Comparison of ENCODE assay signal across 1 cellular context in genomic region chr6:28489366-28490190, GRCh38.
TF ChIP-seq lines count a peak whose summit lies in the region.

No MANE protein-coding gene starts in this region.

TF ChIP-seq in HepG2, 621 proteins besides CTCF, POLR2A, EP300 and RAD21 (continued from another document and continues in another):
- TF ChIP-seq LCORL (IDR thresholded peaks at IDR 0.05) (no peak), LCORL (CRISPR knock-in tag; IDR thresholded peaks at IDR 0.05) (peak; percentile 42; the same call in 1 of the 2 replicates), SALL2 (CRISPR knock-in tag; IDR thresholded peaks at IDR 0.05) (0 out of 2 replicates have a peak, but pooled peaks have one; percentile 32), ZFY (CRISPR knock-in tag; IDR thresholded peaks at IDR 0.05) (peak; percentile 61), ZFP36 (IDR thresholded peaks at IDR 0.05; ENCODE audit: borderline replicate concordance, low read depth, low read length, partially characterized antibody) (no peak), ASH2L (IDR thresholded peaks at IDR 0.05; ENCODE audit: insufficient read length, low read depth, low read length) (peak; percentile 30), UBTF (CRISPR knock-in tag; IDR thresholded peaks at IDR 0.05) (peak; percentile 74), ISL2 (CRISPR knock-in tag; IDR thresholded peaks at IDR 0.05) (0 out of 2 replicates have a peak, but pooled peaks have one; percentile 19), HOXA5 (CRISPR knock-in tag; IDR thresholded peaks at IDR 0.05) (no peak), ZNF367 (CRISPR knock-in tag; IDR thresholded peaks at IDR 0.05; ENCODE audit: borderline replicate concordance) (no peak), ZNF512B (CRISPR knock-in tag; IDR thresholded peaks at IDR 0.05; ENCODE audit: borderline replicate concordance) (peak; percentile 20; the same call in 1 of the 2 replicates), ZMAT5 (CRISPR knock-in tag; IDR thresholded peaks at IDR 0.05; ENCODE audit: borderline replicate concordance, low read depth) (no peak), CEBPB (IDR thresholded peaks at IDR 0.05; ENCODE audit: borderline replicate concordance, low read depth, low read length) (no peak), USF2 (IDR thresholded peaks at IDR 0.05; ENCODE audit: low read depth, low read length) (0 out of 2 replicates have a peak, but pooled peaks have one; percentile 23), USF2 (CRISPR knock-in tag; IDR thresholded peaks at IDR 0.05; ENCODE audit: borderline replicate concordance) (peak; percentile 61; the same call in 1 of the 2 replicates), ZNF580 (CRISPR knock-in tag; IDR thresholded peaks at IDR 0.05; ENCODE audit: borderline replicate concordance, low read depth) (0 out of 2 replicates have a peak, but pooled peaks have one; percentile 7), ZNF296 (CRISPR knock-in tag; conservative IDR thresholded peaks at IDR 0.05) (no peak), ZNF503 (CRISPR knock-in tag; IDR thresholded peaks at IDR 0.05) (0 out of 2 replicates have a peak, but pooled peaks have one; percentile 37), MED1 (CRISPR knock-in tag; IDR thresholded peaks at IDR 0.05) (peak; percentile 24; the same call in 1 of the 2 replicates), KMT2A (CRISPR knock-in tag; IDR thresholded peaks at IDR 0.05) (0 out of 2 replicates have a peak, but pooled peaks have one; percentile 24), IKZF5 (CRISPR knock-in tag; IDR thresholded peaks at IDR 0.05) (no peak), MTF2 (CRISPR knock-in tag; IDR thresholded peaks at IDR 0.05; ENCODE audit: borderline replicate concordance) (peak; percentile 64; the same call in 1 of the 2 replicates), CBX2 (IDR thresholded peaks at IDR 0.05; ENCODE audit: low read depth, low read length) (no peak), CBX2 (CRISPR knock-in tag; IDR thresholded peaks at IDR 0.05; ENCODE audit: low read depth) (0 out of 2 replicates have a peak, but pooled peaks have one; percentile 17), ESRRA (CRISPR knock-in tag; IDR thresholded peaks at IDR 0.05; ENCODE audit: low read depth) (no peak), DMAP1 (CRISPR knock-in tag; IDR thresholded peaks at IDR 0.05) (no peak), HMGXB4 (CRISPR knock-in tag; IDR thresholded peaks at IDR 0.05; ENCODE audit: borderline replicate concordance in 1 of 2, low read depth in 1 of 2) (peak in 1 of 2 experiments; percentile 14; a peak in 1 of 4 replicates), ZFP90 (CRISPR knock-in tag; IDR thresholded peaks at IDR 0.05; ENCODE audit: borderline replicate concordance) (0 out of 2 replicates have a peak, but pooled peaks have one; percentile 41), ZNF777 (CRISPR knock-in tag; IDR thresholded peaks at IDR 0.05) (0 out of 2 replicates have a peak, but pooled peaks have one; percentile 23), PITX1 (CRISPR knock-in tag; IDR thresholded peaks at IDR 0.05) (0 out of 2 replicates have a peak, but pooled peaks have one; percentile 20), AGO1 (IDR thresholded peaks at IDR 0.05; ENCODE audit: low read depth, low read length, poor library complexity, severe bottlenecking) (peak; percentile 39), DNMT3B (CRISPR knock-in tag; conservative IDR thresholded peaks at IDR 0.05) (no peak), ZBTB7B (CRISPR knock-in tag; IDR thresholded peaks at IDR 0.05) (0 out of 2 replicates have a peak, but pooled peaks have one; percentile 36), ZSCAN9 (CRISPR knock-in tag; IDR thresholded peaks at IDR 0.05; ENCODE audit: borderline replicate concordance) (no peak), ZNF558 (CRISPR knock-in tag; IDR thresholded peaks at IDR 0.05; ENCODE audit: borderline replicate concordance) (0 out of 2 replicates have a peak, but pooled peaks have one; percentile 27), KDM2A (CRISPR knock-in tag; IDR thresholded peaks at IDR 0.05; ENCODE audit: borderline replicate concordance, low read depth) (peak; percentile 37; the same call in 1 of the 2 replicates), ZNF75D (CRISPR knock-in tag; IDR thresholded peaks at IDR 0.05; ENCODE audit: borderline replicate concordance) (no peak), PCBP2 (optimal IDR thresholded peaks at IDR 0.05; ENCODE audit: low read depth, low read length, poor library complexity, severe bottlenecking) (peak; percentile 68), ZFX (CRISPR knock-in tag; IDR thresholded peaks at IDR 0.05; ENCODE audit: low read depth) (peak; percentile 75)
- TF ChIP-seq, protein P1, sequence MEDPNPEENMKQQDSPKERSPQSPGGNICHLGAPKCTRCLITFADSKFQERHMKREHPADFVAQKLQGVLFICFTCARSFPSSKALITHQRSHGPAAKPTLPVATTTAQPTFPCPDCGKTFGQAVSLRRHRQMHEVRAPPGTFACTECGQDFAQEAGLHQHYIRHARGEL (CRISPR knock-in tag; IDR thresholded peaks at IDR 0.05): no peak
- TF ChIP-seq, protein P2, sequence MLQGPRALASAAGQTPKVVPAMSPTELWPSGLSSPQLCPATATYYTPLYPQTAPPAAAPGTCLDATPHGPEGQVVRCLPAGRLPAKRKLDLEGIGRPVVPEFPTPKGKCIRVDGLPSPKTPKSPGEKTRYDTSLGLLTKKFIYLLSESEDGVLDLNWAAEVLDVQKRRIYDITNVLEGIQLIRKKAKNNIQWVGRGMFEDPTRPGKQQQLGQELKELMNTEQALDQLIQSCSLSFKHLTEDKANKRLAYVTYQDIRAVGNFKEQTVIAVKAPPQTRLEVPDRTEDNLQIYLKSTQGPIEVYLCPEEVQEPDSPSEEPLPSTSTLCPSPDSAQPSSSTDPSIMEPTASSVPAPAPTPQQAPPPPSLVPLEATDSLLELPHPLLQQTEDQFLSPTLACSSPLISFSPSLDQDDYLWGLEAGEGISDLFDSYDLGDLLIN (CRISPR knock-in tag; IDR thresholded peaks at IDR 0.05; ENCODE audit: borderline replicate concordance): peak; percentile 54; the same call in 1 of the 2 replicates
- TF ChIP-seq, protein P3, sequence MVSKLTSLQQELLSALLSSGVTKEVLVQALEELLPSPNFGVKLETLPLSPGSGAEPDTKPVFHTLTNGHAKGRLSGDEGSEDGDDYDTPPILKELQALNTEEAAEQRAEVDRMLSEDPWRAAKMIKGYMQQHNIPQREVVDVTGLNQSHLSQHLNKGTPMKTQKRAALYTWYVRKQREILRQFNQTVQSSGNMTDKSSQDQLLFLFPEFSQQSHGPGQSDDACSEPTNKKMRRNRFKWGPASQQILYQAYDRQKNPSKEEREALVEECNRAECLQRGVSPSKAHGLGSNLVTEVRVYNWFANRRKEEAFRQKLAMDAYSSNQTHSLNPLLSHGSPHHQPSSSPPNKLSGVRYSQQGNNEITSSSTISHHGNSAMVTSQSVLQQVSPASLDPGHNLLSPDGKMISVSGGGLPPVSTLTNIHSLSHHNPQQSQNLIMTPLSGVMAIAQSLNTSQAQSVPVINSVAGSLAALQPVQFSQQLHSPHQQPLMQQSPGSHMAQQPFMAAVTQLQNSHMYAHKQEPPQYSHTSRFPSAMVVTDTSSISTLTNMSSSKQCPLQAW (CRISPR knock-in tag; IDR thresholded peaks at IDR 0.05): 0 out of 2 replicates have a peak, but pooled peaks have one; percentile 38
